ENCODE assay signal across 26 cellular contexts in genomic region chr10:130725474-130725970, GRCh38.
"Had no signal": no experiment of that assay in that cellular context is flagged by ENCODE, and none has a peak within 500 bp of the region (broad histone marks: within the 10 kb centered on the region; RNA-seq: fewer than 3 reads in every experiment).

No MANE protein-coding gene starts in this region.

- H3K27ac ChIP-seq: esophagus squamous epithelium, heart right ventricle, left ventricle myocardium inferior, lower lobe of right lung, neutrophil, pancreas, sigmoid colon, testis, tibial artery, upper lobe of left lung had no signal

- H3K27me3 ChIP-seq: neutrophil, testis, tibial artery, upper lobe of left lung had no signal

- FAIRE-seq: endometrium, islet of Langerhans, pancreas, urothelium cell line had no signal

- H3K36me3 ChIP-seq: esophagus squamous epithelium, heart right ventricle, left ventricle myocardium inferior, lower lobe of right lung, neutrophil, pancreas, sigmoid colon, tibial artery, upper lobe of left lung had no signal

- DNase-seq: cortex of kidney; effector memory CD8-positive, alpha-beta T cell; erythroblast; esophagus squamous epithelium; foreskin melanocyte; glutamatergic neuron; heart right ventricle; hippocampal formation; kidney glomerular epithelial cell; left colon; left ventricle myocardium inferior; lower lobe of right lung; natural killer cell; pancreas; sigmoid colon; stimulated activated CD4-positive, alpha-beta T cell treated with anti-CD3 and anti-CD28 coated beads, Interleukin-4, amount 100 ng/mL, for 4 hours; stimulated activated naive CD8-positive, alpha-beta T cell treated with anti-CD3 and anti-CD28 coated beads, Interleukin-15, Interleukin-2, amounts not matched to agents 100 U/mL and 50 U/mL, for 24 hours; substantia nigra; testis; tibial artery; upper lobe of left lung had no signal

- H3K9me3 ChIP-seq: esophagus squamous epithelium, heart right ventricle, left ventricle myocardium inferior, lower lobe of right lung, pancreas, sigmoid colon, testis, tibial artery, upper lobe of left lung had no signal

- H3K4me3 ChIP-seq: esophagus squamous epithelium, heart right ventricle, left ventricle myocardium inferior, lower lobe of right lung, pancreas, sigmoid colon, testis, tibial artery, upper lobe of left lung had no signal

- H3K4me1 ChIP-seq: esophagus squamous epithelium, heart right ventricle, left ventricle myocardium inferior, lower lobe of right lung, pancreas, sigmoid colon, tibial artery, upper lobe of left lung had no signal

- ATAC-seq: effector memory CD8-positive, alpha-beta T cell; heart right ventricle; left colon; lower lobe of right lung; natural killer cell; pancreas; stimulated activated memory B cell treated with anti-CD40 and anti-IgM and Interleukin-4, amounts not matched to agents 10 μg/mL and 1 μg/mL and 100 μg/mL, for 72 hours; stimulated activated naive CD8-positive, alpha-beta T cell treated with anti-CD3 and anti-CD28 coated beads, Interleukin-15, Interleukin-2, amounts not matched to agents 100 U/mL and 50 U/mL, for 24 hours had no signal
